In the genomic region with DNA sequence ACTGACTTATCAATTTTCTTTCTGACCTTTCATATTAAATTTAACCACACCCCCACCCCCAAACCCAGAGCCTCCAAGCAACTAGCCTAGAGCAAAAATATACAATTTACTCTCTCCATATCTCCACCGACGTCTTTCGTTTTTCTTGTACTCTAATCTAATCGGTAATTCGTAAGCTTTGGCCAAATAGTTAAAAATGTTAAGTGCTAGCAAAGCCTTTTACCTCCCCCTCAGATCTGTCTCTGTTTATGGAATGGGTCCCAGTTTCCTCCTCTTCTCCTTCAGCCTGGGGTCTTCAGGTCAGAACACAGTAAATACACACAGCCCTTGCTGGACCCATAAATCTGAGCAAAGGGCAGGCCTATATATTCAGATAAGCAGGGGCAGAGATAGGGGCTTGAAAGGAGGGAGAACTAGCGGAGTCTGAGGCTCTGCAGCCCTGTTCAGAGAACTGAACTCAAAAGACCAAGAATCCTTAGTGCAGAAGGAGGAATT, we compare ENCODE assay signal across 19 cellular contexts.
DNase-seq lines count a peak whose midpoint lies in the region; TF ChIP-seq lines count a peak whose summit lies in the region.
"Had no signal": no experiment of that assay in that cellular context is flagged by ENCODE, and none has a peak within 500 bp of the region (broad histone marks: within the 10 kb centered on the region; RNA-seq: fewer than 3 reads in every experiment).

No MANE protein-coding gene starts in this region.

- no peaks in the 10 kb centered on the region for H3K27me3 Mint-ChIP-seq in HFFc6 (ENCODE audit: insufficient read depth)
- H3K27me3 Mint-ChIP-seq in nephron (ENCODE audit: low read depth): no peaks in the 10 kb centered on the region
- H3K27me3 Mint-ChIP-seq in CD8-positive, alpha-beta memory T cell: no peaks in the 10 kb centered on the region

- TF ChIP-seq POLR2A in stomach (IDR thresholded peaks at IDR 0.05): no peak

- H3K27me3 ChIP-seq in fibroblast of lung (ENCODE audit: control insufficient read depth, insufficient read depth, low read length) (no peaks in the 10 kb centered on the region), stomach (no peaks in the 10 kb centered on the region), WERI-Rb-1 (ENCODE audit: insufficient read depth, low read depth, severe bottlenecking) (no peaks in the 10 kb centered on the region)
- H3K27me3 ChIP-seq in CD8-positive, alpha-beta memory T cell (ENCODE audit: insufficient read depth, low read length, poor library complexity, severe bottlenecking): no peaks in the 10 kb centered on the region
- H3K27me3 ChIP-seq: BLaER1 had no signal

- no peak overlapping the region for H3K27ac Mint-ChIP-seq in HFFc6
- H3K27ac Mint-ChIP-seq in nephron: peak overlapping the region; percentile 84 to 99 (median 92)
- H3K27ac Mint-ChIP-seq in CD8-positive, alpha-beta memory T cell: no peak overlapping the region

- H3K27ac ChIP-seq in fibroblast of lung (ENCODE audit: insufficient read depth, low read length): no peak overlapping the region
- H3K27ac ChIP-seq in stomach: peak overlapping the region in 3 of 5 donors; percentile 15 to 60 (median 17)
- no peak overlapping the region for H3K27ac ChIP-seq in CD8-positive, alpha-beta memory T cell (ENCODE audit: low read depth, low read length)
- H3K27ac ChIP-seq in WERI-Rb-1: no peak overlapping the region
- H3K27ac ChIP-seq: BLaER1 had no signal

- no peak for TF ChIP-seq EP300 in stomach (IDR thresholded peaks at IDR 0.05)

- H3K4me2 ChIP-seq in fibroblast of lung (ENCODE audit: extremely low read depth, insufficient read depth, low read length): peak overlapping the region; percentile 64
- H3K4me2 ChIP-seq: BLaER1 had no signal

- intact Hi-C loops in stomach (cut with DNase I; ENCODE audit: low total_unique reads): no loop called here

- H4K20me1 ChIP-seq in fibroblast of lung (ENCODE audit: control insufficient read depth, extremely low read depth, insufficient read depth, low read length): no peaks in the 10 kb centered on the region
- H4K20me1 ChIP-seq: BLaER1 had no signal

- H3K79me2 ChIP-seq in fibroblast of lung (ENCODE audit: control insufficient read depth, insufficient read depth, low read length): no peaks in the 10 kb centered on the region

- H3K36me3 ChIP-seq in fibroblast of lung (ENCODE audit: control insufficient read depth, insufficient read depth, low read length) (no peaks in the 10 kb centered on the region), stomach (no peaks in the 10 kb centered on the region), WERI-Rb-1 (no peaks in the 10 kb centered on the region)
- no peaks in the 10 kb centered on the region for H3K36me3 ChIP-seq in CD8-positive, alpha-beta memory T cell (ENCODE audit: insufficient read depth, low read length)
- H3K36me3 ChIP-seq: BLaER1 had no signal

- no peak for TF ChIP-seq CTCF in HFFc6 (IDR thresholded peaks at IDR 0.05)
- no peak for TF ChIP-seq CTCF in fibroblast of lung (conservative IDR thresholded peaks at IDR 0.05 in 1 of 2, IDR thresholded peaks at IDR 0.05 in 1 of 2; ENCODE audit: low read depth in 1 of 2, low read length in 2 of 2)
- TF ChIP-seq CTCF in nephron (IDR thresholded peaks at IDR 0.05; ENCODE audit: unreplicated experiment in 3 of 3): no peak
- TF ChIP-seq CTCF in stomach (IDR thresholded peaks at IDR 0.05): no peak
- TF ChIP-seq CTCF in WERI-Rb-1 (IDR thresholded peaks at IDR 0.05; ENCODE audit: low read depth, low read length): no peak

- peak overlapping the region; percentile 63 for H2AFZ ChIP-seq in fibroblast of lung (ENCODE audit: low read length)

- H3K4me1 Mint-ChIP-seq in HFFc6 (ENCODE audit: low read depth) (peaks cover 23% of the 10 kb centered on the region; the same call in 1 of the 2 replicates), nephron (peaks cover 57% of the 10 kb centered on the region)
- H3K4me1 Mint-ChIP-seq in CD8-positive, alpha-beta memory T cell: no peaks in the 10 kb centered on the region

- WGBS in stomach, 5 donors: 17 to 45% (median 34%) methylated on average over 6 of the region's 6 CpGs

- no peaks in the 10 kb centered on the region for H3K9me3 Mint-ChIP-seq in HFFc6
- H3K9me3 Mint-ChIP-seq in nephron: no peaks in the 10 kb centered on the region
- peaks cover 0 to 4% (median 0%) of the 10 kb centered on the region in 5 donors for H3K9me3 Mint-ChIP-seq in CD8-positive, alpha-beta memory T cell

- DNase-seq in HFFc6 (no peak), fibroblast of lung (ENCODE audit: low read depth in 2 of 2) (no peak), stomach (no peak), T1000 (lab: John Stamatoyannopoulos, UW) (no peak), cerebellar cortex (ENCODE audit: low spot score) (no peak), WERI-Rb-1 (no peak)
- no peak for DNase-seq in CD8-positive, alpha-beta memory T cell
- DNase-seq: DMS79 treated with DMSO at 0.1 percent for 48 hours, MV-4-11, NCI-H1417 treated with DMSO at 0.1 percent for 48 hours, NCI-H2029, NCI-H2171 treated with DMSO at 0.1 percent for 48 hours, NCI-H446 treated with DMSO at 0.1 percent for 48 hours, NCI-H748 treated with DMSO at 0.1 percent for 48 hours, OCI-M1, RPMI8226 had no signal

- H3K9me3 ChIP-seq in fibroblast of lung (ENCODE audit: control insufficient read depth, insufficient read depth, low read depth, low read length) (no peaks in the 10 kb centered on the region), stomach (no peaks in the 10 kb centered on the region), WERI-Rb-1 (ENCODE audit: severe bottlenecking) (no peaks in the 10 kb centered on the region)
- no peaks in the 10 kb centered on the region for H3K9me3 ChIP-seq in CD8-positive, alpha-beta memory T cell (ENCODE audit: low read length)
- H3K9me3 ChIP-seq: BLaER1 had no signal

- H3K9ac ChIP-seq in fibroblast of lung (ENCODE audit: insufficient read depth, low read length): no peak overlapping the region
- H3K9ac ChIP-seq: BLaER1 had no signal

- H3K4me1 ChIP-seq in fibroblast of lung (ENCODE audit: control insufficient read depth, extremely low read depth, insufficient read depth, low read length) (no peaks in the 10 kb centered on the region), stomach (peaks cover 0 to 22% (median 11%) of the 10 kb centered on the region in 4 donors)
- H3K4me1 ChIP-seq in CD8-positive, alpha-beta memory T cell (ENCODE audit: insufficient read depth, low read length): no peaks in the 10 kb centered on the region
- H3K4me1 ChIP-seq: BLaER1 had no signal

- peak overlapping the region; percentile 47; the same call in 1 of the 2 replicates for H3K4me3 Mint-ChIP-seq in HFFc6
- peak overlapping the region; percentile 9 to 26 (median 18) for H3K4me3 Mint-ChIP-seq in nephron
- H3K4me3 Mint-ChIP-seq in CD8-positive, alpha-beta memory T cell: no peak overlapping the region

- CTCF ChIA-PET in CD8-positive, alpha-beta memory T cell (lab: Charles Lee): no interaction called here

- H3K36me3 Mint-ChIP-seq in HFFc6 (ENCODE audit: low read depth): no peaks in the 10 kb centered on the region
- H3K36me3 Mint-ChIP-seq in nephron (ENCODE audit: low read depth): no peaks in the 10 kb centered on the region
- no peaks in the 10 kb centered on the region for H3K36me3 Mint-ChIP-seq in CD8-positive, alpha-beta memory T cell

- POLR2A ChIA-PET in CD8-positive, alpha-beta memory T cell (lab: Charles Lee): no interaction called here

- H3K4me3 ChIP-seq in fibroblast of lung (replicated peaks in 1 of 4; ENCODE audit: control extremely low read depth in 1 of 4, insufficient read depth in 1 of 4, low read depth in 3 of 4, low read length in 4 of 4) (peak overlapping the region in 1 of 4 experiments; percentile 20), stomach (no peak overlapping the region), WERI-Rb-1 (ENCODE audit: low read depth, low read length) (no peak overlapping the region)
- H3K4me3 ChIP-seq in CD8-positive, alpha-beta memory T cell (ENCODE audit: low read length): no peak overlapping the region
- H3K4me3 ChIP-seq: BLaER1, K562 had no signal

Comparison
In these comparisons a context has a peak if more than half of its experiments do, and no peak if none do; other contexts are left out.
1. H3K27ac Mint-ChIP-seq: peak in nephron (3 of 3); none in HFFc6 (single experiment) and CD8-positive, alpha-beta memory T cell (0 of 8).
2. H3K4me3 Mint-ChIP-seq: peak in HFFc6 (single experiment) and nephron (3 of 3); none in CD8-positive, alpha-beta memory T cell (0 of 7).
3. H3K27ac ChIP-seq: peak in stomach (3 of 5); none in fibroblast of lung (single experiment), CD8-positive, alpha-beta memory T cell (single experiment) and WERI-Rb-1 (single experiment).